Comparison of ENCODE assay signal across 23 cellular contexts in genomic region chr12:94930216-94930654, GRCh38.
"Had no signal": no experiment of that assay in that cellular context is flagged by ENCODE, and none has a peak within 500 bp of the region (broad histone marks: within the 10 kb centered on the region; RNA-seq: fewer than 3 reads in every experiment).

No MANE protein-coding gene starts in this region.

- H3K4me3 Mint-ChIP-seq: activated B cell treated with CpG ODN at 0.5 μM for 24 hours; activated CD4-positive, alpha-beta T cell treated with anti-CD3 and anti-CD28 coated beads, Interleukin-2, amount 10 ng/mL, durations not matched to agents 24 days and 14 days; activated CD8-positive, alpha-beta memory T cell treated with anti-CD3 and anti-CD28 coated beads, Interleukin-2, amount 10 ng/mL, durations not matched to agents 7 days and 5 days; activated naive CD4-positive, alpha-beta T cell treated with anti-CD3 and anti-CD28 coated beads for 36 hours; activated naive CD8-positive, alpha-beta T cell; activated T-cell treated with anti-CD3 and anti-CD28 coated beads, Interleukin-2, amount 50 U/mL, for 4 hours; activated T-helper 17 cell treated with anti-CD3 and anti-CD28 coated beads, Interleukin-2, amount 50 U/mL, for 72 hours; brain; central memory CD8-positive, alpha-beta T cell; T-helper 1 cell treated with Interleukin-12 subunit alpha and Interleukin-12 subunit beta and Interleukin-4 antibody, amounts not matched to agents 30 μg/mL and 1 μg/mL, for 36 hours had no signal

- ATAC-seq: activated CD8-positive, alpha-beta memory T cell treated with anti-CD3 and anti-CD28 coated beads, Interleukin-2, amount 10 ng/mL, durations not matched to agents 7 days and 5 days; activated T-cell treated with anti-CD3 and anti-CD28 coated beads, Interleukin-2, amount 50 U/mL, for 4 hours; activated T-helper 17 cell treated with anti-CD3 and anti-CD28 coated beads, Interleukin-2, amount 50 U/mL, for 72 hours had no signal

- H3K9me3 Mint-ChIP-seq: activated B cell treated with CpG ODN at 0.5 μM for 24 hours; activated CD4-positive, alpha-beta T cell treated with anti-CD3 and anti-CD28 coated beads, Interleukin-2, amount 10 ng/mL, durations not matched to agents 24 days and 14 days; activated naive CD4-positive, alpha-beta T cell treated with anti-CD3 and anti-CD28 coated beads for 36 hours; activated T-cell treated with anti-CD3 and anti-CD28 coated beads, Interleukin-2, amount 50 U/mL, for 4 hours; activated T-helper 17 cell treated with anti-CD3 and anti-CD28 coated beads, Interleukin-2, amount 50 U/mL, for 72 hours; brain; central memory CD8-positive, alpha-beta T cell; T-helper 1 cell treated with Interleukin-12 subunit alpha and Interleukin-12 subunit beta and Interleukin-4 antibody, amounts not matched to agents 30 μg/mL and 1 μg/mL, for 36 hours had no signal

- H3K36me3 Mint-ChIP-seq: activated CD8-positive, alpha-beta memory T cell treated with anti-CD3 and anti-CD28 coated beads, Interleukin-2, amount 10 ng/mL, durations not matched to agents 7 days and 5 days; activated naive CD8-positive, alpha-beta T cell; brain had no signal

- H3K27ac ChIP-seq: PC-9 had no signal

- H2AFZ ChIP-seq: PC-9 had no signal

- DNase-seq: activated B cell treated with CpG ODN at 0.5 μM for 24 hours; activated CD4-positive, alpha-beta T cell treated with anti-CD3 and anti-CD28 coated beads for 1 hour; activated CD4-positive, alpha-beta T cell treated with anti-CD3 and anti-CD28 coated beads, Interleukin-2, amount 10 ng/mL, durations not matched to agents 24 days and 14 days; activated CD4-positive, alpha-beta T cell treated with anti-CD3 and anti-CD28 coated beads, Interleukin-2, amount 50 U/mL, for 48 hours; activated CD8-positive, alpha-beta memory T cell treated with anti-CD3 and anti-CD28 coated beads, Interleukin-2, amount 10 ng/mL, durations not matched to agents 7 days and 5 days; activated gamma-delta T cell; activated naive CD4-positive, alpha-beta T cell treated with anti-CD3 and anti-CD28 coated beads for 36 hours; activated T-cell treated with anti-CD3 and anti-CD28 coated beads, Interleukin-2, amount 50 U/mL, for 4 hours; amygdala; Kasumi-1; KBM-7; NCI-H1048; NCI-H146; NCI-H1930; NCI-H446; PC-9; SHP77 treated with DMSO at 0.1 percent for 48 hours; T-helper 9 cell had no signal

- H3K27ac Mint-ChIP-seq: activated B cell treated with CpG ODN at 0.5 μM for 24 hours; activated CD4-positive, alpha-beta T cell treated with anti-CD3 and anti-CD28 coated beads, Interleukin-2, amount 10 ng/mL, durations not matched to agents 24 days and 14 days; activated CD8-positive, alpha-beta memory T cell treated with anti-CD3 and anti-CD28 coated beads, Interleukin-2, amount 10 ng/mL, durations not matched to agents 7 days and 5 days; activated naive CD4-positive, alpha-beta T cell treated with anti-CD3 and anti-CD28 coated beads for 36 hours; activated naive CD8-positive, alpha-beta T cell; activated T-helper 17 cell treated with anti-CD3 and anti-CD28 coated beads, Interleukin-2, amount 50 U/mL, for 72 hours; brain; T-helper 1 cell treated with Interleukin-12 subunit alpha and Interleukin-12 subunit beta and Interleukin-4 antibody, amounts not matched to agents 30 μg/mL and 1 μg/mL, for 36 hours had no signal

- H3K4me3 ChIP-seq: PC-9 had no signal

- H3K4me2 ChIP-seq: PC-9 had no signal

- H3K4me1 Mint-ChIP-seq: activated B cell treated with CpG ODN at 0.5 μM for 24 hours; activated CD4-positive, alpha-beta T cell treated with anti-CD3 and anti-CD28 coated beads, Interleukin-2, amount 10 ng/mL, durations not matched to agents 24 days and 14 days; activated CD8-positive, alpha-beta memory T cell treated with anti-CD3 and anti-CD28 coated beads, Interleukin-2, amount 10 ng/mL, durations not matched to agents 7 days and 5 days; brain had no signal

- H3K27me3 Mint-ChIP-seq: activated B cell treated with CpG ODN at 0.5 μM for 24 hours; activated T-helper 17 cell treated with anti-CD3 and anti-CD28 coated beads, Interleukin-2, amount 50 U/mL, for 72 hours had no signal
